Comparison of ENCODE assay signal across 8 cellular contexts in the genomic region with DNA sequence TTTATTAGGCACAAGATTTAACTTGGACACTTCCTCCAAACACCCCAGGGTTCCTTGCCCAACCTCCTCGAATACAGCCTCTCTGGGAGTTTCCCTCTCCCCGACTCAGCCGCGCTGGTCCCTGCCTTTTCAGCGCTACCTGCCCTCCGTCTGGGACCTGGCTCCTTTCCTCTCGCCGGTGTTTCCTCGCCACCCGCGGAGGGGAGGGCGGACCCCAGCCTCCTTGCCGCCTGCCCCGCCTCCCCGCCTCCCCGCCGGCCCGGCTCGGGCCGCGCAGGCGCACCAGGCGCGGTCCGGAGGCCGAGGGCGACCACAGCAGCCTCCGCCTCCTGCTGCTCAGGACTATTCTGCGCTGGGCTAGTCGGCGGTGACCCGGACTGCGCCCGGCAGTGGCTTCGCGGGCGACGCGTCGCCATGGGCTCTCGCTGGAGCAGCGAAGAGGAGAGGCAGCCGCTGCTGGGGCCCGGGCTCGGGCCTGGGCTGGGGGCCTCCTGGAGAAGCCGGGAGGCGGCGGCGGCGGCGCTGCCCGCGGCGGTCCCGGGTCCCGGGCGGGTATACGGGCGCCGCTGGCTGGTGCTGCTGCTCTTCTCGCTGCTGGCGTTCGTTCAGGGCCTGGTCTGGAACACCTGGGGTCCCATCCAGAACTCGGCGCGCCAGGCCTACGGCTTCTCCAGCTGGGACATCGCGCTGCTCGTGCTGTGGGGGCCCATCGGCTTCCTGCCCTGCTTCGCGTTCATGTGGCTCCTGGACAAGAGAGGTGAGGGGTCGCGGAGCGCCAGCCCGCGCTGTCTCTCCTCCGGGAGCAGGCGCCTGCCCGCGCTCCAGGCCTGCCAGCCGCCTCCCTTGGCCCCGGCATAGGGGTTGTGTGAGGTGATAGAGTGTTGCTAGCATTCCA. TPM values are rescaled to one million over a fixed set of nuclear protein-coding genes. Genes with fewer than 3 reads are reported as not detected.
DNase-seq lines count a peak whose midpoint lies in the region; ATAC-seq and TF ChIP-seq lines count a peak whose summit lies in the region.

TSS of gene SLC49A4 (plus strand) at position 291 of the 895 bp plus-strand sequence. CDS start at position 415, 124 bp downstream.

- 0 out of 2 replicates have a peak, but pooled peaks cover 4% of the 10 kb centered on the region for H3K36me3 ChIP-seq in Karpas-422 (ENCODE audit: insufficient read depth, low read length)
- H3K36me3 ChIP-seq in thoracic aorta: no peaks in the 10 kb centered on the region

- TF ChIP-seq CTCF in foreskin fibroblast (IDR thresholded peaks at IDR 0.05; ENCODE audit: low read depth, low read length) (no peak), omental fat pad (IDR thresholded peaks at IDR 0.05) (no peak), thoracic aorta (IDR thresholded peaks at IDR 0.05) (no peak)

- H3K27ac ChIP-seq in Karpas-422 (ENCODE audit: low read length) (peak within 1 kb of the TSS; percentile 72), thoracic aorta (peak within 1 kb of the TSS; percentile 88 to 95)

- H3K9me3 ChIP-seq in Karpas-422 (ENCODE audit: low read length): no peaks in the 10 kb centered on the region
- H3K9me3 ChIP-seq in thoracic aorta: no peaks in the 10 kb centered on the region

- no peaks in the 10 kb centered on the region for H3K27me3 Mint-ChIP-seq in activated T-helper 1 cell treated with anti-CD3 and anti-CD28 coated beads, Interleukin-12 subunit alpha, Interleukin-12 subunit beta, Interleukin-2, Interleukin-4 antibody, amounts not matched to agents 30 ng/mL and 10 ng/mL and 1 ng/mL, durations not matched to agents 14 hours and 24 hours and 36 hours (ENCODE audit: insufficient read depth)

- intact Hi-C loops in activated T-helper 1 cell treated with anti-CD3 and anti-CD28 coated beads, Interleukin-12 subunit alpha, Interleukin-12 subunit beta, Interleukin-2, Interleukin-4 antibody, amounts not matched to agents 30 ng/mL and 10 ng/mL and 1 ng/mL, durations not matched to agents 14 hours and 24 hours and 36 hours (cut with micrococcal nuclease): loop anchor here (1.0 to 10.0 kb wide), 11 partner anchors 62 to 1248 kb away; partner anchors contain the start of genes DTX3L, EAF2, HACD2 and HCLS1

- H3K4me1 ChIP-seq in Karpas-422 (ENCODE audit: low read length) (peaks cover 44% of the 10 kb centered on the region), thoracic aorta (ENCODE audit: control insufficient read depth in 1 of 2, low read depth in 2 of 2) (peaks cover 9 to 26% of the 10 kb centered on the region in 2 donors)

- H3K27ac Mint-ChIP-seq in activated T-helper 1 cell treated with anti-CD3 and anti-CD28 coated beads, Interleukin-12 subunit alpha, Interleukin-12 subunit beta, Interleukin-2, Interleukin-4 antibody, amounts not matched to agents 30 ng/mL and 10 ng/mL and 1 ng/mL, durations not matched to agents 14 hours and 24 hours and 36 hours: peak within 1 kb of the TSS; percentile 79

- H3K4me3 ChIP-seq in Karpas-422 (ENCODE audit: low read length) (peak within 1 kb of the TSS; percentile 71), foreskin fibroblast (ENCODE audit: low read depth in 1 of 2, low read length in 2 of 2) (peak within 1 kb of the TSS; percentile 57 to 76), thoracic aorta (peak within 1 kb of the TSS; percentile 85)

- H3K27me3 ChIP-seq in Karpas-422 (ENCODE audit: low read length) (no peaks in the 10 kb centered on the region), thoracic aorta (replicated peaks; ENCODE audit: insufficient read depth) (no peaks in the 10 kb centered on the region)

- peak within 1 kb of the TSS; percentile 89 for H3K4me3 Mint-ChIP-seq in activated T-helper 1 cell treated with anti-CD3 and anti-CD28 coated beads, Interleukin-12 subunit alpha, Interleukin-12 subunit beta, Interleukin-2, Interleukin-4 antibody, amounts not matched to agents 30 ng/mL and 10 ng/mL and 1 ng/mL, durations not matched to agents 14 hours and 24 hours and 36 hours

- ATAC-seq in GM21723 (IDR thresholded peaks at IDR 0.05; ENCODE audit: unreplicated experiment) (peak; percentile 76), omental fat pad (ENCODE audit: low FRiP score) (peak; percentile 85), thoracic aorta (ENCODE audit: insufficient number of reproducible peaks, low FRiP score, low read depth) (peak; percentile 30)

- H3K79me2 ChIP-seq in Karpas-422 (ENCODE audit: low read length): peaks cover 46% of the 10 kb centered on the region

- peak within 1 kb of the TSS; percentile 97 for H3K4me2 ChIP-seq in Karpas-422 (ENCODE audit: low read depth, low read length, poor library complexity, severe bottlenecking)

- H3K4me1 Mint-ChIP-seq in activated T-helper 1 cell treated with anti-CD3 and anti-CD28 coated beads, Interleukin-12 subunit alpha, Interleukin-12 subunit beta, Interleukin-2, Interleukin-4 antibody, amounts not matched to agents 30 ng/mL and 10 ng/mL and 1 ng/mL, durations not matched to agents 14 hours and 24 hours and 36 hours (ENCODE audit: low read depth): peaks cover 39% of the 10 kb centered on the region

- no peaks in the 10 kb centered on the region for H3K9me2 ChIP-seq in Karpas-422 (replicated peaks; ENCODE audit: insufficient read depth, low read length)

- H2AFZ ChIP-seq in Karpas-422 (ENCODE audit: low read length): peak within 1 kb of the TSS; percentile 84

- H3K36me3 Mint-ChIP-seq in activated T-helper 1 cell treated with anti-CD3 and anti-CD28 coated beads, Interleukin-12 subunit alpha, Interleukin-12 subunit beta, Interleukin-2, Interleukin-4 antibody, amounts not matched to agents 30 ng/mL and 10 ng/mL and 1 ng/mL, durations not matched to agents 14 hours and 24 hours and 36 hours (ENCODE audit: low read depth): peaks cover 9% of the 10 kb centered on the region

- no peaks in the 10 kb centered on the region for H3K9me3 Mint-ChIP-seq in activated T-helper 1 cell treated with anti-CD3 and anti-CD28 coated beads, Interleukin-12 subunit alpha, Interleukin-12 subunit beta, Interleukin-2, Interleukin-4 antibody, amounts not matched to agents 30 ng/mL and 10 ng/mL and 1 ng/mL, durations not matched to agents 14 hours and 24 hours and 36 hours

- DNase-seq in D341Med (ENCODE audit: low spot score) (peak; percentile 95), Karpas-422 (peak; percentile 90), foreskin fibroblast (peak; percentile 68 to 89), omental fat pad (ENCODE audit: low spot score) (peak; percentile 36), thoracic aorta (ENCODE audit: low spot score) (peak; percentile 9)
- DNase-seq in activated T-helper 1 cell treated with anti-CD3 and anti-CD28 coated beads, Interleukin-12 subunit alpha, Interleukin-12 subunit beta, Interleukin-2, Interleukin-4 antibody, amounts not matched to agents 30 ng/mL and 10 ng/mL and 1 ng/mL, durations not matched to agents 14 hours and 24 hours and 36 hours (ENCODE audit: low spot score): peak; percentile 71
- no peak for DNase-seq in NK-92 treated with Interleukin-12 subunit alpha and Interleukin-12 subunit beta, amount 100 ng/mL, for 24 hours (lab: John Stamatoyannopoulos, UW)

- H3K9ac ChIP-seq in Karpas-422 (ENCODE audit: low read length): peak within 1 kb of the TSS; percentile 77

- H4K20me1 ChIP-seq in Karpas-422 (ENCODE audit: insufficient read depth, low read depth, low read length): no peaks in the 10 kb centered on the region; the same call in 1 of the 2 replicates

RNA-seq across cellular contexts. Expression of gene SLC49A4, which starts in this region (rescaled TPM):
- 6.3 and 6.4 TPM in 2 replicates for total RNA-seq in Karpas-422 (2014; rRNA removed; shearing (Covaris generic); ENCODE audit: low replicate concordance)
- total RNA-seq in activated T-helper 1 cell treated with anti-CD3 and anti-CD28 coated beads, Interleukin-12 subunit alpha, Interleukin-12 subunit beta, Interleukin-2, Interleukin-4 antibody, amounts not matched to agents 30 ng/mL and 10 ng/mL and 1 ng/mL, durations not matched to agents 14 hours and 24 hours and 36 hours: 1.7 and 1.9 TPM in 2 replicates
- total RNA-seq in omental fat pad (10 to 100 TPM; 14.2 to 21.2 (median 19.7) TPM), thoracic aorta (10 to 100 TPM; 17.4 to 20.0 TPM)

Comparison
In these comparisons a context has a peak if more than half of its experiments do, and no peak if none do; other contexts are left out.
1. ATAC-seq: peak in every context shown above with its lines; median percentile 85 in omental fat pad; 76 in GM21723; 30 in thoracic aorta.